11 cellular contexts compared by ENCODE assay signal in the genomic region with DNA sequence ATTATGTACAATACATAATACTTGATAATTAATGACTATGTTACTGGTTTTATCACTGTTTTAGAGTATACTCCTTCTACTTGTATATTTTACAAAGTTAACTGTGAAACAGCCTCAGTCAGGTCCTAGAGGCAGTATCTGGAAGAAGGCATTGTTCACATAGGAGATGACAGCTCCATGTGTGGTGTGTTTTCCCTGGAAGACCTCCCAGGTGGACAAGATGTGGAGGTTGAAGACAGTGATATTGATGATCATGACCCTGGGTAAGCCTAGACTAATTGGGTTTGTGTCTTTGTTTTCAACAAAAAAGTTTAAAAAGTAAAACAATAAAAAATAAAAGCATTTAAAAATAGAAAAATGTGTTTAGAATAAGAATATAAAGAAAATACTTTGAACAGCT.
"Had no signal": no experiment of that assay in that cellular context is flagged by ENCODE, and none has a peak within 500 bp of the region (broad histone marks: within the 10 kb centered on the region; RNA-seq: fewer than 3 reads in every experiment).

No MANE protein-coding gene starts in this region.

- H2AFZ ChIP-seq: GM23248, GM23338 had no signal

- H3K4me1 ChIP-seq: HAP-1 had no signal

- H3K9me3 Mint-ChIP-seq: GM23338, H9, HFFc6 had no signal

- FAIRE-seq: H1, H54 had no signal

- H3K4me3 ChIP-seq: GM23248, GM23338, HAP-1 had no signal

- ATAC-seq: GM23338, HCT116 had no signal

- H3K4me3 Mint-ChIP-seq: GM23338, H9, HFFc6 had no signal

- H3K36me3 ChIP-seq: HAP-1 had no signal

- H3K4me2 ChIP-seq: GM23338 had no signal

- DNase-seq: GM23248, GOT3, H7, H9, HCEC 1CT, HFFc6 had no signal

- H3K9me3 ChIP-seq: HAP-1 had no signal

- H3K9ac ChIP-seq: GM23248 had no signal

- H3K27ac Mint-ChIP-seq: GM23338, H9, HFFc6 had no signal

- H3K27ac ChIP-seq: GM23248 had no signal
